Comparison of ENCODE assay signal across 7 cellular contexts in the genomic region with DNA sequence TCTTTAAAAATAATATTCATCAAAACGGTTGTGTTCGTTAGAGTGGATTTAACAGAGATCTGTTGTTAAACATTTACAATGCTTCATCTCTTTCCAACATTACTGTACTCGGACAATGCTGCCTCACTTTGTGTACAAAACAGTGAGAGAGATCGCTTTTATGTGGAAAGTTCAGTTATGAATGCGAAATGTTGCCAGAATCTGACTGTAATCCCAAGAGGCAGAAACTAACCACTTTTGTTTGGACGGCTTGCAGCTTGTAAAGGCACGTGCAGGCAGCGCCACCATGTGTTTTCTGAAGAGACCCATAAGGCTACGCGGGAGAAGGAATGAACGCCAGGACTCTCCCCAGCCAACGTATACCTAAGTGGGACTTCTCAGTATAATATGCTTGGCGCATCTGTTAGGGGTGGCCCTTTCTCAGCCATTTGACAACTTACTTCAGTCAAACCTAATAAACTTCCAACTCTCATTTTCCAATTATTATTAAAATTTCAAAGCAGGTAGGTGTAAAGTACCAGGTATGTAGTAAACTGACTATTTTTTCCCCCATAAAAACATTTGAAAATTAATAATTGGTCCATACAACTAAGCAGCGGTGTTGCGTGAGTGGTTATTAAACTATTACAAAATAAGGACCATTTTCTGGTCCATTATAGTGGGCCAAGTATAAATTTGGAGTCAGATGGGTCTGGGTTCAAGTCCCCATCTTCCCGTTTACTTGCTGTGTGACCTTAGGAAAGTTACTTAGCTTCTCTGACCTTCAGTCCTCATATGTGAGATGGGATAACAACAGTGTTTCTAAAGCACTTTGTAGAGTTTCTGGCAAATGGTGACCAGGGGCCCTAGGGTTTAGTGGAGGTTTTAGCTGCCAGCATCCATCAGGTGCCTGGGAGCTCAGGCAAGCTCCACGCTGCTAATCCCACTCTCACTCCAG. TPM values are rescaled to one million over a fixed set of nuclear protein-coding genes. Genes with fewer than 3 reads are reported as not detected.
DNase-seq lines count a peak whose midpoint lies in the region; ATAC-seq, FAIRE-seq and TF ChIP-seq lines count a peak whose summit lies in the region.

No MANE protein-coding gene starts in this region.

- H3K4me3 ChIP-seq in cardiac fibroblast (replicated peaks in 1 of 2; ENCODE audit: low read depth in 2 of 2, low read length in 2 of 2): no peak overlapping the region

- FAIRE-seq in GM12891 (lab: Jason Lieb, UNC): peak; percentile 89

- DNase-seq in GM12891 (ENCODE audit: insufficient read length, low spot score): peak; percentile 45
- DNase-seq in NCI-H2171 (lab: John Stamatoyannopoulos, UW): peak; percentile 85
- peak; percentile 98 for DNase-seq in cardiac fibroblast (ENCODE audit: low read depth in 2 of 2)
- peak; percentile 86 for DNase-seq in islet precursor cell
- DNase-seq in stimulated activated CD4-positive, alpha-beta T cell treated with anti-CD3 and anti-CD28 coated beads, Interleukin-15, amount 100 ng/mL, for 24 hours: peak; percentile 73

- peak; percentile 69 for ATAC-seq in HG02938 (IDR thresholded peaks at IDR 0.05; ENCODE audit: unreplicated experiment)

- H3K27ac ChIP-seq in VCaP: peak overlapping the region; percentile 50

- TF ChIP-seq CTCF in VCaP (conservative IDR thresholded peaks at IDR 0.05) (peak; percentile 95), cardiac fibroblast (IDR thresholded peaks at IDR 0.05; ENCODE audit: low read depth, low read length) (peak; percentile 59)

- no peak for TF ChIP-seq POLR2A in GM12891 (IDR thresholded peaks at IDR 0.05; ENCODE audit: low read depth, low read length)

TF ChIP-seq in GM12891, 5 proteins besides CTCF, POLR2A, EP300 and RAD21:
- no peak for TF ChIP-seq PAX5 (IDR thresholded peaks at IDR 0.05; ENCODE audit: insufficient read depth, low read length, severe bottlenecking)
- TF ChIP-seq POU2F2 (IDR thresholded peaks at IDR 0.05; ENCODE audit: low read depth, low read length): no peak
- no peak for TF ChIP-seq POLR2AphosphoS5 (IDR thresholded peaks at IDR 0.05; ENCODE audit: low read depth, low read length)
- no peak for TF ChIP-seq SPI1 (IDR thresholded peaks at IDR 0.05; ENCODE audit: low read depth, low read length)
- no peak for TF ChIP-seq TAF1 (IDR thresholded peaks at IDR 0.05; ENCODE audit: low read depth, low read length)

RNA-seq across cellular contexts. Expression of a gene that starts 5.6 kb away (rescaled TPM):
- polyA plus RNA-seq in GM12891 (2012; ENCODE audit: low read depth, missing spikeins): 17.3 TPM

Comparison
In these comparisons a context has a peak if more than half of its experiments do, and no peak if none do; other contexts are left out.
1. DNase-seq: peak in every context shown above with its lines; median percentile 98 in cardiac fibroblast; 86 in islet precursor cell; 85 in NCI-H2171; 73 in stimulated activated CD4-positive, alpha-beta T cell treated with anti-CD3 and anti-CD28 coated beads, Interleukin-15, amount 100 ng/mL, for 24 hours; 45 in GM12891.